ENCODE assay signal across 26 cellular contexts in the genomic region with DNA sequence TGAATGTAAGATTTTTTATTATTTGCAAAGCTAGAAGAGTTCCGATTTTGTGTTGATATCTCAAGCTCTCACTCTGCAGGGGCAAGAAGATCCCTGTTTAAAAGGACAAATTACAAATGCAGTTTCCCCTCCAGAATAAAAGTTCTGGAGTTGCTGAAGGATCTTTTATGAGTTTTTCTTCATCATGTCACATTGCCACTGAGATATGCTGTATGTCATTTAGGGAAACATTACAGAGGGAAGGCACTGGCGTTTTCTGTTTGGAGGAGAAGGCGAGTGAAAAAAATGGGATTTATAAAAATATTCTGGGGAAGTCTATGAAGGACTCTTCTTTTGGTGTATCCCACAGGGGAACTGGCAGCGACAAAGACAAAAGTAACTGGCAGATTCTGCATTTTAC. TPM values are rescaled to one million over a fixed set of nuclear protein-coding genes. Genes with fewer than 3 reads are reported as not detected.
DNase-seq lines count a peak whose midpoint lies in the region; ATAC-seq, FAIRE-seq and TF ChIP-seq lines count a peak whose summit lies in the region.
"Had no signal": no experiment of that assay in that cellular context is flagged by ENCODE, and none has a peak within 500 bp of the region (broad histone marks: within the 10 kb centered on the region; RNA-seq: fewer than 3 reads in every experiment).

No MANE protein-coding gene starts in this region.

- H3K79me2 ChIP-seq in H9 (ENCODE audit: insufficient read depth, low read length), result no peaks in the 10 kb centered on the region
- no peaks in the 10 kb centered on the region for H3K79me2 ChIP-seq in K562 (ENCODE audit: control insufficient read depth, insufficient read depth, low read length)
- H3K79me2 ChIP-seq in trophoblast cell (ENCODE audit: control insufficient read depth, insufficient read depth, low read length, poor library complexity), result no peaks in the 10 kb centered on the region
- no peaks in the 10 kb centered on the region for H3K79me2 ChIP-seq in PC-9 (ENCODE audit: low read depth)

- H2AK5ac ChIP-seq in H9 (ENCODE audit: insufficient read length, low read length) (no peak overlapping the region), trophoblast cell (ENCODE audit: low read length) (no peak overlapping the region)

- H3K4ac ChIP-seq in H9 (ENCODE audit: low read depth, low read length) (no peak overlapping the region), trophoblast cell (ENCODE audit: low read depth, low read length) (no peak overlapping the region)

- H2BK12ac ChIP-seq in H9 (ENCODE audit: insufficient read length, low read depth, low read length) (no peak overlapping the region), trophoblast cell (ENCODE audit: low read length) (no peak overlapping the region)

- TF ChIP-seq RAD21 in K562 (CRISPR knock-in tag; conservative IDR thresholded peaks at IDR 0.05 in 1 of 2, IDR thresholded peaks at IDR 0.05 in 1 of 2), result no peak

- H4K20me1 ChIP-seq in H9 (ENCODE audit: control insufficient read depth, insufficient read depth, insufficient read length) (no peaks in the 10 kb centered on the region), K562 (replicated peaks; ENCODE audit: control insufficient read depth, insufficient read depth, low read length) (no peaks in the 10 kb centered on the region), PC-9 (ENCODE audit: insufficient read depth) (no peaks in the 10 kb centered on the region)

- no peaks in the 10 kb centered on the region for H3K9me1 ChIP-seq in K562 (ENCODE audit: control insufficient read depth, insufficient read depth, low read length)

- H3K4me3 Mint-ChIP-seq in H9, result peak overlapping the region in 1 of 2 experiments; percentile 28; a peak in 3 of 5 replicates
- H3K4me3 Mint-ChIP-seq in activated T-helper 2 cell treated with anti-CD3 and anti-CD28 coated beads, Interferon-gamma antibody, Interleukin-2, Interleukin-4, amounts not matched to agents 10 μg/mL and 5 μg/mL and 100 μg/mL, durations not matched to agents 14 hours and 24 hours and 36 hours (ENCODE audit: low read depth), result no peak overlapping the region

- no peaks in the 10 kb centered on the region for H3F3A ChIP-seq in PC-9 (ENCODE audit: insufficient read depth, low read depth)

- no peaks in the 10 kb centered on the region for H3K36me3 Mint-ChIP-seq in H9 (ENCODE audit: insufficient read depth in 1 of 3, low read depth in 3 of 3)
- H3K36me3 Mint-ChIP-seq in activated T-helper 2 cell treated with anti-CD3 and anti-CD28 coated beads, Interferon-gamma antibody, Interleukin-2, Interleukin-4, amounts not matched to agents 10 μg/mL and 5 μg/mL and 100 μg/mL, durations not matched to agents 14 hours and 24 hours and 36 hours (ENCODE audit: low read depth), result no peaks in the 10 kb centered on the region

- H2BK15ac ChIP-seq in H9 (ENCODE audit: low read depth, low read length), result no peak overlapping the region

- H2AFZ ChIP-seq in H9 (ENCODE audit: low read length) (no peak overlapping the region), K562 (ENCODE audit: low read depth, low read length) (no peak overlapping the region), neuron (ENCODE audit: low read depth, low read length) (peak overlapping the region; percentile 87), trophoblast cell (ENCODE audit: insufficient read depth, low read length, poor library complexity) (no peak overlapping the region), PC-9 (no peak overlapping the region)
- H2AFZ ChIP-seq: GM23248 had no signal

- no peak for TF ChIP-seq EP300 in K562 (IDR thresholded peaks at IDR 0.05; ENCODE audit: low read length)

- no peaks in the 10 kb centered on the region for H3K23me2 ChIP-seq in H9 (ENCODE audit: insufficient read length, low read depth, low read length, poor library complexity, severe bottlenecking)

- H3K27me3 ChIP-seq in H9 (ENCODE audit: insufficient read depth, low read length) (no peaks in the 10 kb centered on the region), K562 (ENCODE audit: control insufficient read depth in 2 of 2, insufficient read depth in 2 of 2, low read length in 2 of 2) (peaks cover 7 to 19% of the 10 kb centered on the region in 2 experiments; a peak in 4 of 5 replicates), iPS-15b (ENCODE audit: control insufficient read depth, insufficient read depth, low read length) (no peaks in the 10 kb centered on the region), neuron (ENCODE audit: insufficient read depth, low read length) (no peaks in the 10 kb centered on the region), tibial artery (no peaks in the 10 kb centered on the region), trophoblast cell (ENCODE audit: insufficient read depth, low read length) (no peaks in the 10 kb centered on the region), PC-9 (ENCODE audit: insufficient read depth, low read depth) (peaks cover 68% of the 10 kb centered on the region)

- H3T11ph ChIP-seq in H9 (ENCODE audit: low read length), result no peak overlapping the region

- H4K91ac ChIP-seq in H9 (ENCODE audit: insufficient read length, low read depth, low read length), result no peak overlapping the region
- no peak overlapping the region for H4K91ac ChIP-seq in trophoblast cell (ENCODE audit: low read depth, low read length)

- peak overlapping the region; percentile 5 for H3K4me2 ChIP-seq in H9 (ENCODE audit: insufficient read depth, insufficient read length, low read length)
- H3K4me2 ChIP-seq in K562 (ENCODE audit: insufficient read depth, low read length), result no peak overlapping the region
- H3K4me2 ChIP-seq in trophoblast cell (ENCODE audit: low read length), result no peak overlapping the region
- H3K4me2 ChIP-seq in PC-9, result no peak overlapping the region

- CTCF ChIA-PET in K562 (lab: Yijun Ruan, JAX; ENCODE audit: low intra/inter-chr PET ratio), result no interaction called here
- CTCF ChIA-PET in PC-9 (lab: Charles Lee), result interaction anchor here (0.6 kb wide), 1 partner anchor 1574 kb away, joined by 4 read pairs; no protein-coding TSS in a partner anchor

- H4K8ac ChIP-seq in H9 (replicated peaks; ENCODE audit: insufficient read length, low read depth, low read length), result no peak overlapping the region
- H4K8ac ChIP-seq in trophoblast cell (ENCODE audit: low read depth, low read length), result no peak overlapping the region

- H3K9me3 ChIP-seq in H9 (ENCODE audit: control insufficient read depth, low read depth, low read length) (no peaks in the 10 kb centered on the region), K562 (replicated peaks; ENCODE audit: control insufficient read depth, insufficient read depth, low read depth, low read length) (no peaks in the 10 kb centered on the region), iPS-15b (ENCODE audit: control insufficient read depth, insufficient read depth, low read length) (no peaks in the 10 kb centered on the region), neuron (ENCODE audit: low read length) (no peaks in the 10 kb centered on the region), tibial artery (no peaks in the 10 kb centered on the region), trophoblast cell (ENCODE audit: insufficient read depth, low read depth, low read length) (no peaks in the 10 kb centered on the region), PC-9 (ENCODE audit: insufficient read depth, low read depth) (no peaks in the 10 kb centered on the region)

- H3K79me1 ChIP-seq in H9 (ENCODE audit: insufficient read depth, low read depth, low read length, poor library complexity, severe bottlenecking), result no peaks in the 10 kb centered on the region
- H3K79me1 ChIP-seq in trophoblast cell (ENCODE audit: low read length), result no peaks in the 10 kb centered on the region

- no peak overlapping the region for H3K56ac ChIP-seq in H9 (ENCODE audit: insufficient read length, low read depth, low read length)

- TF ChIP-seq CTCF in H9 (conservative IDR thresholded peaks at IDR 0.05), result no peak
- no peak for TF ChIP-seq CTCF in K562 (IDR thresholded peaks at IDR 0.05 in 2 of 3, conservative IDR thresholded peaks at IDR 0.05 in 1 of 3; ENCODE audit: insufficient read depth in 2 of 3, low read depth in 1 of 3, low read length in 3 of 3)
- TF ChIP-seq CTCF in tibial artery (IDR thresholded peaks at IDR 0.05), result no peak
- no peak for TF ChIP-seq CTCF in PC-9 (conservative IDR thresholded peaks at IDR 0.05)

- H2BK20ac ChIP-seq in H9 (ENCODE audit: low read depth, low read length, poor library complexity, severe bottlenecking), result no peak overlapping the region

- TF ChIP-seq POLR2A in K562 (conservative IDR thresholded peaks at IDR 0.05), result no peak

- H4K12ac ChIP-seq in trophoblast cell (ENCODE audit: low read depth, low read length), result no peak overlapping the region

- H3K4me1 Mint-ChIP-seq in H9, result peaks cover 20 to 23% of the 10 kb centered on the region in 2 experiments
- no peaks in the 10 kb centered on the region for H3K4me1 Mint-ChIP-seq in activated T-helper 2 cell treated with anti-CD3 and anti-CD28 coated beads, Interferon-gamma antibody, Interleukin-2, Interleukin-4, amounts not matched to agents 10 μg/mL and 5 μg/mL and 100 μg/mL, durations not matched to agents 14 hours and 24 hours and 36 hours (ENCODE audit: low read depth)

- H3K18ac ChIP-seq in H9 (ENCODE audit: insufficient read length, low read depth, low read length) (no peak overlapping the region), trophoblast cell (ENCODE audit: low read length) (no peak overlapping the region)

- BruUV-seq in K562 (replicated peaks; lab: Mats Ljungman, UMichigan), result no TSS peak
- no TSS peak for BruUV-seq in PC-9 (replicated peaks; lab: Mats Ljungman, UMichigan)

- H2BK120ac ChIP-seq in H9 (ENCODE audit: low read depth, low read length, poor library complexity, severe bottlenecking), result no peak overlapping the region
- H2BK120ac ChIP-seq in trophoblast cell (ENCODE audit: insufficient read depth, low read length, poor library complexity), result no peak overlapping the region

- no peak for FAIRE-seq in K562 (lab: Jason Lieb, UNC)
- FAIRE-seq: GM19239, HepG2 had no signal

- DNase-seq in H9 (no peak), K562 (ENCODE audit: extremely low read depth in 1 of 4, low spot score in 3 of 4) (no peak), tibial artery (no peak), trophoblast cell (no peak), PC-9 (no peak)
- no peak for DNase-seq in activated T-helper 2 cell treated with anti-CD3 and anti-CD28 coated beads, Interferon-gamma antibody, Interleukin-2, Interleukin-4, amounts not matched to agents 10 μg/mL and 5 μg/mL and 100 μg/mL, durations not matched to agents 14 hours and 24 hours and 36 hours (ENCODE audit: low spot score)
- DNase-seq: DMS153, DND-41, GM23248, HCEC 1CT, Kasumi-1, NCI-H1436, NCI-H187, NCI-H2081 treated with DMSO at 0.1 percent for 48 hours, NCI-H345, NCI-H510A treated with DMSO at 0.1 percent for 48 hours, NCI-H774, SHP77 had no signal

- intact Hi-C loops in K562 (cut with micrococcal nuclease) (no loop called here), tibial artery (cut with DNase I; ENCODE audit: low total_unique reads) (no loop called here), PC-9 (cut with micrococcal nuclease; ENCODE audit: unreplicated experiment) (no loop called here)
- intact Hi-C loops in activated T-helper 2 cell treated with anti-CD3 and anti-CD28 coated beads, Interferon-gamma antibody, Interleukin-2, Interleukin-4, amounts not matched to agents 10 μg/mL and 5 μg/mL and 100 μg/mL, durations not matched to agents 14 hours and 24 hours and 36 hours (cut with micrococcal nuclease), result no loop called here

- peaks cover 10% of the 10 kb centered on the region; the same call in 1 of the 2 replicates for H3K4me1 ChIP-seq in H9 (ENCODE audit: insufficient read depth, low read length)
- no peaks in the 10 kb centered on the region for H3K4me1 ChIP-seq in K562 (replicated peaks in 1 of 2; ENCODE audit: control insufficient read depth in 2 of 2, insufficient read depth in 2 of 2, low read length in 2 of 2)
- peaks cover 6% of the 10 kb centered on the region for H3K4me1 ChIP-seq in iPS-15b (ENCODE audit: control insufficient read depth, insufficient read depth, low read length)
- H3K4me1 ChIP-seq in neuron (ENCODE audit: insufficient read depth, low read length), result peaks cover 40% of the 10 kb centered on the region
- H3K4me1 ChIP-seq in tibial artery, result no peaks in the 10 kb centered on the region
- no peaks in the 10 kb centered on the region for H3K4me1 ChIP-seq in trophoblast cell (ENCODE audit: control insufficient read depth in 1 of 2, insufficient read depth in 2 of 2, low read length in 2 of 2)
- H3K4me1 ChIP-seq in PC-9 (replicated peaks; ENCODE audit: insufficient read depth), result no peaks in the 10 kb centered on the region

- ATAC-seq in K562, result no peak
- ATAC-seq: HepG2 had no signal

- H3K36me3 ChIP-seq in K562 (ENCODE audit: control insufficient read depth, insufficient read depth, low read length) (no peaks in the 10 kb centered on the region), iPS-15b (ENCODE audit: control insufficient read depth, insufficient read depth, low read length) (no peaks in the 10 kb centered on the region), neuron (ENCODE audit: insufficient read depth, low read length) (no peaks in the 10 kb centered on the region), tibial artery (no peaks in the 10 kb centered on the region), trophoblast cell (ENCODE audit: control insufficient read depth in 1 of 2, insufficient read depth in 2 of 2, low read length in 2 of 2) (no peaks in the 10 kb centered on the region), PC-9 (ENCODE audit: low read depth) (no peaks in the 10 kb centered on the region)

- H3K27me3 Mint-ChIP-seq in H9 (ENCODE audit: low read depth), result no peaks in the 10 kb centered on the region
- H3K27me3 Mint-ChIP-seq in activated T-helper 2 cell treated with anti-CD3 and anti-CD28 coated beads, Interferon-gamma antibody, Interleukin-2, Interleukin-4, amounts not matched to agents 10 μg/mL and 5 μg/mL and 100 μg/mL, durations not matched to agents 14 hours and 24 hours and 36 hours (ENCODE audit: low read depth), result no peaks in the 10 kb centered on the region

- H3K23ac ChIP-seq in H9 (ENCODE audit: insufficient read length, low read depth, low read length) (no peak overlapping the region), trophoblast cell (ENCODE audit: low read length) (no peak overlapping the region)

- no peaks in the 10 kb centered on the region for H3K9me3 Mint-ChIP-seq in H9
- H3K9me3 Mint-ChIP-seq in activated T-helper 2 cell treated with anti-CD3 and anti-CD28 coated beads, Interferon-gamma antibody, Interleukin-2, Interleukin-4, amounts not matched to agents 10 μg/mL and 5 μg/mL and 100 μg/mL, durations not matched to agents 14 hours and 24 hours and 36 hours, result no peaks in the 10 kb centered on the region

- in situ Hi-C loops in K562 (cut with MboI), result no loop called here

- no peak overlapping the region for H2BK5ac ChIP-seq in H9 (ENCODE audit: insufficient read length, low read length)
- no peak overlapping the region for H2BK5ac ChIP-seq in trophoblast cell (ENCODE audit: low read depth, low read length, poor library complexity)

- H3K9me2 ChIP-seq in PC-9 (ENCODE audit: insufficient read depth), result no peaks in the 10 kb centered on the region

- POLR2A ChIA-PET in K562 (lab: Yijun Ruan, JAX) (no interaction called here), PC-9 (lab: Charles Lee; ENCODE audit: unreplicated experiment) (no interaction called here)

- H3K9ac ChIP-seq in H9 (ENCODE audit: extremely low read depth, insufficient read length, low read length) (no peak overlapping the region), K562 (ENCODE audit: insufficient read depth in 1 of 2, low read depth in 2 of 2, low read length in 2 of 2) (no peak overlapping the region), iPS-15b (ENCODE audit: low read depth, low read length) (peak overlapping the region; percentile 29), trophoblast cell (ENCODE audit: low read length) (no peak overlapping the region)
- H3K9ac ChIP-seq: GM23248 had no signal

- WGBS in H9 (ENCODE audit: extremely low coverage, insufficient read length, low lambda C conversion rate), result no CpG with 5 or more reads among the region's 4 CpGs
- WGBS in K562 (ENCODE audit: insufficient coverage, low coverage, missing lambda C conversion rate), result 3% methylated on average over 4 of the region's 4 CpGs
- no CpG with 5 or more reads among the region's 4 CpGs for WGBS in trophoblast cell (ENCODE audit: extremely low coverage, insufficient coverage, insufficient read length)

- H3K27ac ChIP-seq in H9 (ENCODE audit: insufficient read length, low read depth, low read length), result no peak overlapping the region
- H3K27ac ChIP-seq in K562 (ENCODE audit: extremely low read depth, low read depth, low read length), result no peak overlapping the region
- H3K27ac ChIP-seq in tibial artery, result no peak overlapping the region
- H3K27ac ChIP-seq in trophoblast cell (ENCODE audit: low read depth, low read length), result no peak overlapping the region
- H3K27ac ChIP-seq in PC-9, result no peak overlapping the region
- H3K27ac ChIP-seq: GM23248, RWPE1 had no signal

- peak overlapping the region in 2 of 3 experiments; percentile 17 to 28; a peak in 3 of 7 replicates for H3K27ac Mint-ChIP-seq in H9
- H3K27ac Mint-ChIP-seq in activated T-helper 2 cell treated with anti-CD3 and anti-CD28 coated beads, Interferon-gamma antibody, Interleukin-2, Interleukin-4, amounts not matched to agents 10 μg/mL and 5 μg/mL and 100 μg/mL, durations not matched to agents 14 hours and 24 hours and 36 hours, result no peak overlapping the region

- H3K14ac ChIP-seq in H9 (ENCODE audit: insufficient read depth, low read length), result no peak overlapping the region
- no peak overlapping the region for H3K14ac ChIP-seq in trophoblast cell (ENCODE audit: low read length)

- H3K4me3 ChIP-seq in K562, result no peak overlapping the region
- no peak overlapping the region for H3K4me3 ChIP-seq in iPS-15b (ENCODE audit: low read depth, low read length)
- peak overlapping the region; percentile 30 for H3K4me3 ChIP-seq in neuron (ENCODE audit: low read length)
- H3K4me3 ChIP-seq in tibial artery, result no peak overlapping the region
- H3K4me3 ChIP-seq in trophoblast cell (ENCODE audit: low read depth, low read length), result no peak overlapping the region
- no peak overlapping the region for H3K4me3 ChIP-seq in PC-9
- H3K4me3 ChIP-seq: GM23248 had no signal

- no peak overlapping the region for H4K5ac ChIP-seq in H9 (ENCODE audit: insufficient read length, low read depth, low read length)

RNA-seq across cellular contexts. Expression of a gene that starts 57.4 kb away (rescaled TPM):
- total RNA-seq in H9 (2021) (1.9 and 3.5 TPM in 2 replicates), K562 (2014; rRNA removed) (0.64 and 0.82 TPM in 2 replicates), K562 (2014; rRNA removed; fragmentation: Illumina TruSeq; extraction: Trizol) (0.80 and 0.98 TPM in 2 replicates), K562 (2015; rRNA removed; fragmentation: Illumina TruSeq; extraction: Trizol) (0.87 and 1.1 TPM in 2 replicates), K562 (2021) (1.5 and 2.5 TPM in 2 replicates), PC-9 (2021) (0.48 TPM in 1 of 2 replicates, not detected in the other)
- total RNA-seq in K562 (2011; cell fraction: chromatin; rRNA removed; ENCODE audit: low replicate concordance), result 6.6 and 9.6 TPM in 2 replicates
- 6.8 and 9.5 TPM in 2 replicates for total RNA-seq in K562 (2011; cell fraction: nucleolus; rRNA removed)
- 9.7 and 14.0 TPM in 2 replicates for total RNA-seq in K562 (2011; cell fraction: nucleoplasm; rRNA removed)
- polyA plus RNA-seq in K562 (2011; rRNA removed) (0.91 and 0.96 TPM in 2 replicates), K562 (2014; fragmentation: Illumina TruSeq; extraction: Trizol) (1.0 and 1.1 TPM in 2 replicates), K562 (2014; fragmentation: Nextera tagmentation; extraction: Ambion mirVana) (under 1 TPM; 0.29 to 0.35 TPM), K562 (2014; rRNA removed) (0.70 and 1.9 TPM in 2 replicates)
- 0.72 and 1.6 TPM in 2 replicates for polyA plus RNA-seq in K562 (2011; cell fraction: cytosol; rRNA removed)
- 2.0 and 4.5 TPM in 2 replicates for polyA plus RNA-seq in K562 (2011; cell fraction: nucleus; rRNA removed)
- 1.7 and 2.5 TPM in 2 replicates for polyA plus RNA-seq in K562 (2012)
- polyA minus RNA-seq in K562 (2011; rRNA and poly(A)+ RNA removed), result 1.9 and 3.5 TPM in 2 replicates
- 0.64 and 1.0 TPM in 2 replicates for polyA minus RNA-seq in K562 (2011; cell fraction: cytosol; rRNA and poly(A)+ RNA removed)
- polyA minus RNA-seq in K562 (2011; cell fraction: nucleus; rRNA and poly(A)+ RNA removed), result 12.8 and 14.4 TPM in 2 replicates
- total RNA-seq in activated T-helper 2 cell treated with anti-CD3 and anti-CD28 coated beads, Interferon-gamma antibody, Interleukin-2, Interleukin-4, amounts not matched to agents 10 μg/mL and 5 μg/mL and 100 μg/mL, durations not matched to agents 14 hours and 24 hours and 36 hours, result 0.27 and 0.28 TPM in 2 replicates
- polyA plus RNA-seq in trophoblast cell (2013), result 0.85 and 0.86 TPM in 2 replicates
- total RNA-seq: A172, GM23248, HepG2, M059J had no signal
- polyA plus RNA-seq: BJ, GM23248, HepG2 had no signal
